ENCODE assay signal across 30 cellular contexts in genomic region chr10:31652038-31652437, GRCh38.
DNase-seq lines count a peak whose midpoint lies in the region; ATAC-seq and TF ChIP-seq lines count a peak whose summit lies in the region.
"Had no signal": no experiment of that assay in that cellular context is flagged by ENCODE, and none has a peak within 500 bp of the region (broad histone marks: within the 10 kb centered on the region; RNA-seq: fewer than 3 reads in every experiment).

No MANE protein-coding gene starts in this region.

- 93% methylated on average over 1 of the region's 1 CpG for WGBS in SK-N-SH (ENCODE audit: low lambda C conversion rate)

- no peak for ATAC-seq in SK-N-SH treated with all-trans-retinoic acid at 6 μM for 48 hours
- ATAC-seq: A549; CD8-positive, alpha-beta T cell had no signal

- H3K4me1 ChIP-seq in SK-N-SH (ENCODE audit: control insufficient read depth in 1 of 2, insufficient read depth in 2 of 2, low read depth in 1 of 2, low read length in 1 of 2) (peaks cover 0 to 25% of the 10 kb centered on the region in 2 experiments; a peak in 2 of 4 replicates), BE2C (peaks cover 27% of the 10 kb centered on the region)
- H3K4me1 ChIP-seq: BLaER1; BLaER1 treated with 17β-estradiol and CSF1 and Interleukin-3, amounts not matched to agents 10 nM and 100 nM; Caco-2 had no signal

- H3K36me3 ChIP-seq in SK-N-SH (replicated peaks in 1 of 2; ENCODE audit: control insufficient read depth in 1 of 2, insufficient read depth in 2 of 2, low read length in 1 of 2) (no peaks in the 10 kb centered on the region), BE2C (no peaks in the 10 kb centered on the region)
- H3K36me3 ChIP-seq: BLaER1; BLaER1 treated with 17β-estradiol and CSF1 and Interleukin-3, amounts not matched to agents 10 nM and 100 nM had no signal

- H3K4me2 ChIP-seq in SK-N-SH: no peak overlapping the region
- H3K4me2 ChIP-seq: A549; BLaER1; BLaER1 treated with 17β-estradiol and CSF1 and Interleukin-3, amounts not matched to agents 10 nM and 100 nM had no signal

- CTCF ChIA-PET in SK-N-SH (lab: Yijun Ruan, JAX): interaction anchor here (1.5 kb wide), 1 partner anchor 10 kb away, joined by 4 read pairs; no protein-coding TSS in a partner anchor

- H3K4me3 ChIP-seq in SK-N-SH (ENCODE audit: low read depth in 2 of 2, low read length in 1 of 2) (no peak overlapping the region), BE2C (ENCODE audit: low read depth, low read length) (no peak overlapping the region)
- H3K4me3 ChIP-seq: A549; BLaER1; BLaER1 treated with 17β-estradiol and CSF1 and Interleukin-3, amounts not matched to agents 10 nM and 100 nM had no signal

- TF ChIP-seq CTCF in SK-N-SH (IDR thresholded peaks at IDR 0.05): no peak
- no peak for TF ChIP-seq CTCF in BE2C (IDR thresholded peaks at IDR 0.05; ENCODE audit: low read depth, low read length)

- TF ChIP-seq RAD21 in SK-N-SH (IDR thresholded peaks at IDR 0.05; ENCODE audit: low read length): no peak

- no peaks in the 10 kb centered on the region for H3K9me2 ChIP-seq in SK-N-SH

- peak overlapping the region in 1 of 2 experiments; percentile 93; a peak in 2 of 4 replicates for H3K27ac ChIP-seq in SK-N-SH (ENCODE audit: low read depth in 2 of 2, low read length in 1 of 2)
- H3K27ac ChIP-seq: 22Rv1; A549; BLaER1; BLaER1 treated with 17β-estradiol and CSF1 and Interleukin-3, amounts not matched to agents 10 nM and 100 nM; C4-2B had no signal

- H3K9ac ChIP-seq in SK-N-SH: no peak overlapping the region
- H3K9ac ChIP-seq: BLaER1; BLaER1 treated with 17β-estradiol and CSF1 and Interleukin-3, amounts not matched to agents 10 nM and 100 nM had no signal

- DNase-seq in SK-N-SH (no peak), BE2C (peak; percentile 15), SK-N-DZ (ENCODE audit: low spot score) (peak; percentile 75), D341Med (ENCODE audit: low spot score) (no peak)
- DNase-seq in activated T-cell treated with anti-CD3 and anti-CD28 coated beads, Interleukin-2, amount 50 U/mL, for 1 hour: no peak
- DNase-seq: 8988T; ACHN; AML-193; C1 segment of cervical spinal cord; Caco-2; Calu3; CD4-positive, alpha-beta memory T cell; CD4-positive, alpha-beta T cell; CD4-positive, CD25-positive, alpha-beta regulatory T cell; CD8-positive, alpha-beta memory T cell; CD8-positive, alpha-beta T cell; COR-L47; DMS 273 treated with DMSO at 0.1 percent for 48 hours; DMS153; DMS53; DMS79; DMS79 treated with DMSO at 0.1 percent for 48 hours; DND-41; EL had no signal

- peaks cover 9% of the 10 kb centered on the region for H3F3A ChIP-seq in SK-N-SH (replicated peaks; ENCODE audit: insufficient read depth)

- no peaks in the 10 kb centered on the region for H4K20me1 ChIP-seq in SK-N-SH (ENCODE audit: insufficient read depth)
- H4K20me1 ChIP-seq: BLaER1; BLaER1 treated with 17β-estradiol and CSF1 and Interleukin-3, amounts not matched to agents 10 nM and 100 nM had no signal

- no peaks in the 10 kb centered on the region for H3K79me2 ChIP-seq in SK-N-SH (ENCODE audit: insufficient read depth)

- peak in 1 of 2 experiments; percentile 9; a peak in 1 of 4 replicates for TF ChIP-seq EP300 in SK-N-SH (IDR thresholded peaks at IDR 0.05; ENCODE audit: borderline replicate concordance in 1 of 2, low read depth in 1 of 2, low read length in 1 of 2)

- no peaks in the 10 kb centered on the region for H3K27me3 ChIP-seq in SK-N-SH (ENCODE audit: insufficient read depth)
- no peaks in the 10 kb centered on the region for H3K27me3 ChIP-seq in BE2C
- H3K27me3 ChIP-seq: BLaER1; BLaER1 treated with 17β-estradiol and CSF1 and Interleukin-3, amounts not matched to agents 10 nM and 100 nM had no signal

- POLR2A ChIA-PET in SK-N-SH (lab: Yijun Ruan, JAX): interaction anchor here (0.6 kb wide), 1 partner anchor 1890 kb away, joined by 3 read pairs; no protein-coding TSS in a partner anchor

- no peak overlapping the region for H2AFZ ChIP-seq in SK-N-SH (ENCODE audit: low read depth)

- H3K9me3 ChIP-seq in SK-N-SH: no peaks in the 10 kb centered on the region
- no peaks in the 10 kb centered on the region for H3K9me3 ChIP-seq in BE2C
- H3K9me3 ChIP-seq: A549; BLaER1; BLaER1 treated with 17β-estradiol and CSF1 and Interleukin-3, amounts not matched to agents 10 nM and 100 nM; Caco-2 had no signal

TF ChIP-seq in SK-N-SH, 30 proteins besides CTCF, POLR2A, EP300 and RAD21:
- TF ChIP-seq MAX (IDR thresholded peaks at IDR 0.05; ENCODE audit: low read depth) (no peak), REST (IDR thresholded peaks at IDR 0.05; ENCODE audit: low read depth, low read length) (no peak), RCOR1 (IDR thresholded peaks at IDR 0.05; ENCODE audit: low read length) (no peak), GATA2 (CRISPR knock-in tag; IDR thresholded peaks at IDR 0.05) (0 out of 2 replicates have a peak, but pooled peaks have one; percentile 10), GABPA (IDR thresholded peaks at IDR 0.05; ENCODE audit: low read depth) (no peak)

TF ChIP-seq in SK-N-SH treated with all-trans-retinoic acid at 6 μM for 48 hours, 23 proteins besides CTCF, POLR2A, EP300 and RAD21 (continues in another document):
- TF ChIP-seq OSR1 (CRISPR knock-in tag; IDR thresholded peaks at IDR 0.05): no peak
- TF ChIP-seq ZC3H10 (CRISPR knock-in tag; IDR thresholded peaks at IDR 0.05): no peak
- no peak for TF ChIP-seq CREB5 (CRISPR knock-in tag; IDR thresholded peaks at IDR 0.05; ENCODE audit: low read depth)
- no peak for TF ChIP-seq ZNF70 (CRISPR knock-in tag; IDR thresholded peaks at IDR 0.05)
- no peak for TF ChIP-seq ZNF565 (CRISPR knock-in tag; conservative IDR thresholded peaks at IDR 0.05; ENCODE audit: low read depth)
- no peak for TF ChIP-seq CSDC2 (CRISPR knock-in tag; IDR thresholded peaks at IDR 0.05)
- TF ChIP-seq ZNF8 (CRISPR knock-in tag; IDR thresholded peaks at IDR 0.05): no peak
- TF ChIP-seq BACH2 (CRISPR knock-in tag; IDR thresholded peaks at IDR 0.05; ENCODE audit: borderline replicate concordance): no peak
- no peak for TF ChIP-seq CSRNP3 (CRISPR knock-in tag; IDR thresholded peaks at IDR 0.05)
- TF ChIP-seq PPARA (CRISPR knock-in tag; IDR thresholded peaks at IDR 0.05; ENCODE audit: borderline replicate concordance): no peak
- TF ChIP-seq TOX (CRISPR knock-in tag; IDR thresholded peaks at IDR 0.05; ENCODE audit: borderline replicate concordance): no peak
- no peak for TF ChIP-seq ARNTL (CRISPR knock-in tag; IDR thresholded peaks at IDR 0.05; ENCODE audit: borderline replicate concordance, low read depth)
- no peak for TF ChIP-seq POU6F1 (CRISPR knock-in tag; IDR thresholded peaks at IDR 0.05; ENCODE audit: borderline replicate concordance, low read depth)
- no peak for TF ChIP-seq GLIS3 (CRISPR knock-in tag; IDR thresholded peaks at IDR 0.05)
- TF ChIP-seq ESRRG (CRISPR knock-in tag; IDR thresholded peaks at IDR 0.05): no peak
- TF ChIP-seq ISL1 (CRISPR knock-in tag; IDR thresholded peaks at IDR 0.05): no peak

Comparison
In these comparisons a context has a peak if more than half of its experiments do, and no peak if none do; other contexts are left out.
1. DNase-seq: peak in BE2C (single experiment) and SK-N-DZ (single experiment); none in SK-N-SH (single experiment), D341Med (single experiment) and activated T-cell treated with anti-CD3 and anti-CD28 coated beads, Interleukin-2, amount 50 U/mL, for 1 hour (single experiment).